In the genomic region with DNA sequence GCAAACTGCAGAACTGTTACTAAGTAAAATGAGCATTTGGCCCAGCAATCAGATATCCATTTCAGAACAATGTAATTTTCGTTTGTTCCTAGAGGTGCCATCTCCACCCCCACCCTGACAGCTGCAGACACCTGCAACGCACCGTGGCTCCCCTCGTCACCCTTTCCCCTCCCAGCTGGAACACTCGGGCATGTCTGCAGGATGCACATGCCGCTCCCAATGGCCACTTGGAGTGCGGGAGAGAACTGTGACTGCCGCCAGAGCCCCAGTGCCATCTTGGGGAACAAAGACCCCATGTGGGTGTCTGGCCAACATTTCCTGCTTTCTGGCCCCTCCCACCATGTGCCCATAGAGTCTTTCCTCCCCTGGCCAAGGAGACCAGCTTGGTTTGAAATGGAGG, we compare ENCODE assay signal across 22 cellular contexts.
DNase-seq lines count a peak whose midpoint lies in the region; ATAC-seq, FAIRE-seq and TF ChIP-seq lines count a peak whose summit lies in the region.
"Had no signal": no experiment of that assay in that cellular context is flagged by ENCODE, and none has a peak within 500 bp of the region (broad histone marks: within the 10 kb centered on the region; RNA-seq: fewer than 3 reads in every experiment).

No MANE protein-coding gene starts in this region.

- H3K4me2 ChIP-seq in OCI-LY1 (ENCODE audit: low read length): 0 out of 2 replicates have a peak overlapping the region, but pooled peaks have one; percentile 2
- H3K4me2 ChIP-seq in H1 (ENCODE audit: insufficient read depth in 1 of 2, low read depth in 2 of 2, low read length in 2 of 2): no peak overlapping the region
- H3K4me2 ChIP-seq in Karpas-422 (ENCODE audit: low read depth, low read length, poor library complexity, severe bottlenecking): no peak overlapping the region
- H3K4me2 ChIP-seq: BLaER1 had no signal

- no peak overlapping the region for H2BK12ac ChIP-seq in H1 (ENCODE audit: low read depth, low read length)

- H4K5ac ChIP-seq in H1 (ENCODE audit: insufficient read length, low read depth, low read length): no peak overlapping the region

- no peak for FAIRE-seq in H1 (lab: Jason Lieb, UNC)
- FAIRE-seq: A204.1, GM12878, GM12892, GM18507 had no signal

- H3K4me1 ChIP-seq in OCI-LY1 (ENCODE audit: insufficient read depth, low read length, severe bottlenecking) (peaks cover 10% of the 10 kb centered on the region), H1 (replicated peaks in 1 of 4; ENCODE audit: control insufficient read depth in 3 of 4, insufficient read depth in 4 of 4, low read length in 3 of 4) (no peaks in the 10 kb centered on the region), suprapubic skin (no peaks in the 10 kb centered on the region), Karpas-422 (ENCODE audit: low read length) (no peaks in the 10 kb centered on the region)
- H3K4me1 ChIP-seq: BLaER1 had no signal

- TF ChIP-seq EP300 in H1 (IDR thresholded peaks at IDR 0.05; ENCODE audit: borderline replicate concordance in 1 of 2, low read depth in 2 of 2, low read length in 2 of 2): no peak
- TF ChIP-seq EP300 in suprapubic skin (IDR thresholded peaks at IDR 0.05): no peak

- H3K4me3 ChIP-seq in OCI-LY1 (ENCODE audit: low read depth, low read length, poor library complexity, severe bottlenecking) (no peak overlapping the region), H1 (ENCODE audit: extremely low read depth in 1 of 4, insufficient read depth in 2 of 4, low read depth in 3 of 4, low read length in 4 of 4) (no peak overlapping the region), suprapubic skin (no peak overlapping the region), Karpas-422 (ENCODE audit: low read length) (no peak overlapping the region)
- H3K4me3 ChIP-seq: BLaER1, GM12878 had no signal

- H3K18ac ChIP-seq in H1 (ENCODE audit: extremely low read depth, low read length): no peak overlapping the region

- no peak overlapping the region for H4K91ac ChIP-seq in H1 (replicated peaks; ENCODE audit: insufficient read length, low read length)

- 93% methylated on average over 8 of the region's 8 CpGs; no CpG with 5 or more reads in 1 of the 2 experiments for WGBS in H1 (ENCODE audit: extremely low coverage in 1 of 2, insufficient coverage in 1 of 2, insufficient read length in 1 of 2, insufficient replicate concordance in 2 of 2, low coverage in 1 of 2, low lambda C conversion rate in 2 of 2, missing lambda C conversion rate in 1 of 2), 2 experiments
- WGBS in suprapubic skin: 94% methylated on average over 8 of the region's 8 CpGs

- no peak overlapping the region for H2BK15ac ChIP-seq in H1 (ENCODE audit: low read length)

- no peaks in the 10 kb centered on the region for H3F3A ChIP-seq in OCI-LY1 (ENCODE audit: insufficient read depth, low read length)

- H2AK5ac ChIP-seq in H1 (ENCODE audit: low read depth, low read length): no peak overlapping the region

- H2AFZ ChIP-seq in OCI-LY1 (ENCODE audit: low read length) (no peak overlapping the region), H1 (ENCODE audit: low read length) (no peak overlapping the region), Karpas-422 (ENCODE audit: low read length) (no peak overlapping the region)

- CTCF ChIA-PET in H1 (lab: Charles Lee; ENCODE audit: partially characterized antibody): interaction anchor here (0.7 to 2.3 kb wide), 8 partner anchors 10 to 439 kb away, joined by 3 to 11 read pairs (median 4); no protein-coding TSS in a partner anchor

- peak overlapping the region; percentile 18; the same call in 1 of the 2 replicates for H4K8ac ChIP-seq in H1 (ENCODE audit: extremely low read depth, insufficient read depth, low read length)

- ATAC-seq in Right ventricle myocardium inferior (no peak), left ventricle myocardium superior (no peak)
- ATAC-seq: GM12878 had no signal

- intact Hi-C loops in Right ventricle myocardium inferior (cut with DNase I): no loop called here
- intact Hi-C loops in left ventricle myocardium superior (cut with micrococcal nuclease): no loop called here

- H2BK120ac ChIP-seq in H1 (replicated peaks; ENCODE audit: low read depth, low read length): no peak overlapping the region

- H3K79me2 ChIP-seq in OCI-LY1 (ENCODE audit: insufficient read depth, low read length) (no peaks in the 10 kb centered on the region), H1 (ENCODE audit: control insufficient read depth in 1 of 2, insufficient read depth in 2 of 2, low read length in 2 of 2) (no peaks in the 10 kb centered on the region), Karpas-422 (ENCODE audit: low read length) (no peaks in the 10 kb centered on the region)

- H3K14ac ChIP-seq in H1 (ENCODE audit: insufficient read length): no peak overlapping the region

- no peaks in the 10 kb centered on the region for H3K27me3 ChIP-seq in OCI-LY1 (ENCODE audit: insufficient read depth, low read length)
- H3K27me3 ChIP-seq in H1 (replicated peaks in 1 of 4; ENCODE audit: control insufficient read depth in 3 of 4, extremely low read depth in 1 of 4, insufficient read depth in 3 of 4, low read length in 3 of 4): no peaks in the 10 kb centered on the region
- no peaks in the 10 kb centered on the region for H3K27me3 ChIP-seq in suprapubic skin
- H3K27me3 ChIP-seq in Karpas-422 (ENCODE audit: low read length): no peaks in the 10 kb centered on the region
- H3K27me3 ChIP-seq: BE2C, BLaER1 had no signal

- H4K20me1 ChIP-seq in OCI-LY1 (ENCODE audit: insufficient read depth, low read length) (no peaks in the 10 kb centered on the region), H1 (replicated peaks in 1 of 2; ENCODE audit: control insufficient read depth in 1 of 2, insufficient read depth in 2 of 2, low read length in 2 of 2) (no peaks in the 10 kb centered on the region), Karpas-422 (ENCODE audit: insufficient read depth, low read depth, low read length) (no peaks in the 10 kb centered on the region)
- H4K20me1 ChIP-seq: BLaER1 had no signal

- H3K9me2 ChIP-seq in OCI-LY1 (ENCODE audit: low read depth, low read length) (no peaks in the 10 kb centered on the region), Karpas-422 (replicated peaks; ENCODE audit: insufficient read depth, low read length) (no peaks in the 10 kb centered on the region)

- peak overlapping the region; percentile 62; the same call in 1 of the 2 replicates for H2BK20ac ChIP-seq in H1 (ENCODE audit: low read length)

- no peak overlapping the region for H2BK5ac ChIP-seq in H1 (ENCODE audit: low read depth, low read length)

- H3K36me3 ChIP-seq in OCI-LY1 (ENCODE audit: insufficient read depth, low read length) (no peaks in the 10 kb centered on the region), H1 (ENCODE audit: control insufficient read depth in 2 of 4, insufficient read depth in 4 of 4, low read length in 3 of 4) (no peaks in the 10 kb centered on the region; a peak in 3 of 8 replicates), suprapubic skin (no peaks in the 10 kb centered on the region), Karpas-422 (ENCODE audit: insufficient read depth, low read length) (no peaks in the 10 kb centered on the region)
- H3K36me3 ChIP-seq: BE2C, BLaER1 had no signal

- TF ChIP-seq CTCF in OCI-LY1 (IDR thresholded peaks at IDR 0.05; ENCODE audit: low read length) (no peak), H1 (IDR thresholded peaks at IDR 0.05; ENCODE audit: control extremely low read depth in 1 of 3, insufficient read depth in 1 of 3, low read depth in 1 of 3, low read length in 3 of 3) (no peak), suprapubic skin (IDR thresholded peaks at IDR 0.05) (no peak)

- DNase-seq in Right ventricle myocardium inferior (ENCODE audit: missing footprints) (peak; percentile 14), left ventricle myocardium superior (no peak), H1 (ENCODE audit: low read depth in 1 of 2, low spot score in 2 of 2) (no peak), suprapubic skin (ENCODE audit: low spot score in 2 of 2) (no peak), Karpas-422 (no peak), occipital lobe (lab: John Stamatoyannopoulos, UW) (no peak)
- DNase-seq: 8988T; BE2C; C1 segment of cervical spinal cord; CD4-positive, alpha-beta memory T cell; CD4-positive, CD25-positive, alpha-beta regulatory T cell; CD8-positive, alpha-beta memory T cell; COR-L47; DMS79 treated with DMSO at 0.1 percent for 48 hours; EL; GDM1 had no signal

- H3K56ac ChIP-seq in H1 (replicated peaks; ENCODE audit: insufficient read length, low read depth, low read length): no peak overlapping the region

- POLR2A ChIA-PET in H1 (lab: Charles Lee; ENCODE audit: partially characterized antibody): no interaction called here

- H3K4ac ChIP-seq in H1 (replicated peaks; ENCODE audit: insufficient read length, low read depth, low read length): no peak overlapping the region

- TF ChIP-seq POLR2A in H1 (IDR thresholded peaks at IDR 0.05; ENCODE audit: control extremely low read depth in 1 of 2, low read depth in 2 of 2, low read length in 2 of 2): no peak
- TF ChIP-seq POLR2A in suprapubic skin (IDR thresholded peaks at IDR 0.05): no peak

- H3K23me2 ChIP-seq in H1 (ENCODE audit: low read depth, low read length): no peaks in the 10 kb centered on the region

- H3K9me3 ChIP-seq in OCI-LY1 (ENCODE audit: low read length) (no peaks in the 10 kb centered on the region), H1 (ENCODE audit: insufficient read depth in 2 of 2, low read depth in 1 of 2, low read length in 1 of 2) (peaks cover 0 to 2% of the 10 kb centered on the region in 2 experiments; a peak in 1 of 4 replicates), suprapubic skin (no peaks in the 10 kb centered on the region), Karpas-422 (ENCODE audit: low read length) (no peaks in the 10 kb centered on the region)
- H3K9me3 ChIP-seq: BE2C, BLaER1 had no signal

- no peak overlapping the region for H3K9ac ChIP-seq in OCI-LY1 (ENCODE audit: low read length)
- H3K9ac ChIP-seq in H1 (replicated peaks in 1 of 4; ENCODE audit: extremely low read depth in 1 of 4, low read depth in 3 of 4, low read length in 3 of 4): no peak overlapping the region
- H3K9ac ChIP-seq in Karpas-422 (ENCODE audit: low read length): no peak overlapping the region
- H3K9ac ChIP-seq: BLaER1 had no signal

- no peak overlapping the region for H3K23ac ChIP-seq in H1 (ENCODE audit: insufficient read length)

- no peaks in the 10 kb centered on the region for H3K79me1 ChIP-seq in H1 (ENCODE audit: low read depth, low read length)

- H3K27ac ChIP-seq in OCI-LY1 (ENCODE audit: low read depth, low read length, poor library complexity, severe bottlenecking) (no peak overlapping the region), H1 (ENCODE audit: low read depth, low read length) (no peak overlapping the region), suprapubic skin (no peak overlapping the region), Karpas-422 (ENCODE audit: low read length) (no peak overlapping the region)
- H3K27ac ChIP-seq: BLaER1 had no signal

- no peak for TF ChIP-seq RAD21 in H1 (IDR thresholded peaks at IDR 0.05 in 1 of 2, conservative IDR thresholded peaks at IDR 0.05 in 1 of 2; ENCODE audit: low read depth in 2 of 2, low read length in 2 of 2)
